In genomic region chrX:81957900-81958545, GRCh38 we compare ENCODE assay signal across 8 cellular contexts.
DNase-seq lines count a peak whose midpoint lies in the region; TF ChIP-seq lines count a peak whose summit lies in the region.

No MANE protein-coding gene starts in this region.

- no peaks in the 10 kb centered on the region for H3K27me3 ChIP-seq in kidney epithelial cell (ENCODE audit: control insufficient read depth, insufficient read depth, low read length)
- no peaks in the 10 kb centered on the region for H3K27me3 ChIP-seq in tibial nerve

- H3K4me1 ChIP-seq in HEK293 (ENCODE audit: control insufficient read depth, insufficient read depth, low read length): no peaks in the 10 kb centered on the region
- no peaks in the 10 kb centered on the region for H3K4me1 ChIP-seq in tibial nerve

- POLR2A ChIA-PET in HEK293 (lab: Yijun Ruan, JAX): no interaction called here

- H3K9me3 ChIP-seq in HEK293 (ENCODE audit: control insufficient read depth, insufficient read depth, low read depth, low read length) (no peaks in the 10 kb centered on the region; the same call in 1 of the 2 replicates), tibial nerve (no peaks in the 10 kb centered on the region)

- no peak for TF ChIP-seq POLR2A in tibial nerve (IDR thresholded peaks at IDR 0.05)

- no peak for TF ChIP-seq EP300 in tibial nerve (IDR thresholded peaks at IDR 0.05)

- WGBS in tibial nerve, 2 donors: 13 to 15% methylated on average over 1 of the region's 1 CpG

- H3K27ac ChIP-seq in HEK293 (ENCODE audit: extremely low read depth, low read depth, low read length) (no peak overlapping the region), tibial nerve (no peak overlapping the region)

- H3K36me3 ChIP-seq in HEK293 (ENCODE audit: control insufficient read depth in 2 of 2, insufficient read depth in 1 of 2, low read length in 2 of 2): no peaks in the 10 kb centered on the region
- no peaks in the 10 kb centered on the region for H3K36me3 ChIP-seq in kidney epithelial cell (ENCODE audit: control insufficient read depth, insufficient read depth, low read length)
- no peaks in the 10 kb centered on the region for H3K36me3 ChIP-seq in tibial nerve

- peak; percentile 14 for DNase-seq in GM12865 (ENCODE audit: low read depth)
- DNase-seq in RKO (ENCODE audit: low spot score): peak; percentile 67
- DNase-seq in kidney epithelial cell (ENCODE audit: low read depth): no peak
- DNase-seq in tibial nerve (ENCODE audit: low spot score in 2 of 2): no peak
- DNase-seq in effector CD4-positive, alpha-beta T cell: no peak
- DNase-seq in HCEC 1CT: no peak
- DNase-seq in HK-2 (ENCODE audit: unreplicated experiment): no peak

- CTCF ChIA-PET in HEK293 (lab: Yijun Ruan, JAX): interaction anchor here (0.6 to 2.2 kb wide), 17 partner anchors 9 to 1677 kb away, joined by 3 to 17 read pairs (median 3); no protein-coding TSS in a partner anchor

- TF ChIP-seq CTCF in GM12865 (IDR thresholded peaks at IDR 0.05; ENCODE audit: insufficient read depth, low read depth, low read length, missing control alignments) (no peak), HEK293 (tag by site-specific recombination; IDR thresholded peaks at IDR 0.05) (no peak), kidney epithelial cell (IDR thresholded peaks at IDR 0.05; ENCODE audit: insufficient read depth, low read length, poor library complexity, severe bottlenecking) (peak; percentile 6), tibial nerve (IDR thresholded peaks at IDR 0.05) (peak in 2 of 5 experiments; percentile 26 to 30)

- H3K4me3 ChIP-seq in GM12865 (ENCODE audit: low read depth, low read length) (no peak overlapping the region), HEK293 (ENCODE audit: low read depth, low read length) (no peak overlapping the region), kidney epithelial cell (ENCODE audit: low read depth, low read length) (no peak overlapping the region), tibial nerve (no peak overlapping the region)

TF ChIP-seq in HEK293, 187 proteins besides CTCF, POLR2A, EP300 and RAD21:
- TF ChIP-seq ZFHX2 (tag by site-specific recombination; conservative IDR thresholded peaks at IDR 0.05) (no peak), ZEB2 (tag by site-specific recombination; IDR thresholded peaks at IDR 0.05) (no peak), ZNF837 (tag by site-specific recombination; IDR thresholded peaks at IDR 0.05) (no peak), ZNF555 (tag by site-specific recombination; conservative IDR thresholded peaks at IDR 0.05) (no peak), ZNF654 (tag by site-specific recombination; IDR thresholded peaks at IDR 0.05; ENCODE audit: low read depth) (peak; percentile 50)
TF ChIP-seq in HEK293: peak in this region for 1.

Comparison
In these comparisons a context has a peak if more than half of its experiments do, and no peak if none do; other contexts are left out.
1. DNase-seq: peak in GM12865 (single experiment) and RKO (single experiment); none in kidney epithelial cell (single experiment), tibial nerve (0 of 2), effector CD4-positive, alpha-beta T cell (single experiment), HCEC 1CT (single experiment) and HK-2 (single experiment).